8 cellular contexts compared by ENCODE assay signal in the genomic region with DNA sequence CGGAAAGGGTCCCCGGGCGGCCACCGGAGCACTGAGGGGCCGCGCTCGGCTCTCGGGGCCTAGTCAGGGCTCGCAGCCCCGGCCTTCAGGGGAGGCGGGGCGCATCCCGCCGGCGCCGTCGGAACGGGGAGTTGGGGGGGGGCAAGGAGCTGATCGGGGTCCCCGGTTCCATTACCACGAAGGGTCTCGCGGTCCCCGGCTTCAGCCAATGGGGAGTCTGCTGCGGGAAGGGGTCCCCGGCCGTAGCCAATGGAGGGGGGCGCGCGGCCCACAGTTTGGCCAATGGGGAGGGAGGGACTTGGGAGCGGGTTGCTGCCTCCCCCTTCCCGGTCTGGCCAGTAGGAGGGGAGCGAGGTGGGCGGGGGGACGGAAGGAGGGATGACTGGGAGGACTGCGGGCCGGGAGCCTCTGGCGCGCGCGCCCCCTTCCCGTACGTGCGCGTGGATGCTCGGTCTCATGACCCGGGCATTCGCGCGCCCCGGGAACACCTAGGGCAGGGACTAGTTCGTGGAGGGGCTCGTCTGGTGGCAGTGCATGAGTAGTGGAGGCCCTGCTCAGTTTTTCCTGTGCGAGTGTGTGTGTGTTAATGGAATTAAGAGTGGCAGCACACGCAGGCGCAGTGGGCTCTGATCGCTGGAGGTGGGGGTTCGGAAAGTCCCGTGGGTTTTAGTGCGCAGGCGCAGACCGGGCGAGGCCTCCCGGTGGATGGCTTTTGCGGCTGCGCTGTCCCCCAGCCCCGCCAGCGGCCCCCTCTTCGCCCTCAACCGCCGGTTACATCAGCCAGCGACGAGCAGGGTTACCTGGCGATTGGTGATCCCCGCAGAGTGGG. TPM values are rescaled to one million over a fixed set of nuclear protein-coding genes. Genes with fewer than 3 reads are reported as not detected.
DNase-seq lines count a peak whose midpoint lies in the region; ATAC-seq, FAIRE-seq and TF ChIP-seq lines count a peak whose summit lies in the region.

No MANE protein-coding gene starts in this region.

- 0% methylated on average over 8 to 75 of the region's 75 CpGs for WGBS in adrenal gland, 4 donors
- 0 to 1% methylated on average over 73 to 74 of the region's 75 CpGs for WGBS in heart right ventricle, 2 donors

- peak overlapping the region; percentile 100 for H3K4me3 Mint-ChIP-seq in type B pancreatic cell

- H3K9me3 ChIP-seq in adrenal gland (replicated peaks in 1 of 3) (no peaks in the 10 kb centered on the region), heart right ventricle (no peaks in the 10 kb centered on the region)

- H3K27me3 ChIP-seq in adrenal gland = no peaks in the 10 kb centered on the region
- H3K27me3 ChIP-seq in heart right ventricle = no peaks in the 10 kb centered on the region

- H3K9me3 Mint-ChIP-seq in type B pancreatic cell = no peaks in the 10 kb centered on the region

- TF ChIP-seq POLR2A in GM12892 (IDR thresholded peaks at IDR 0.05; ENCODE audit: low read depth, low read length) (peak; percentile 82), adrenal gland (IDR thresholded peaks at IDR 0.05) (peak; percentile 40 to 87)

- peaks cover 20% of the 10 kb centered on the region for H3K36me3 Mint-ChIP-seq in type B pancreatic cell

- peak overlapping the region; percentile 97 to 99 (median 99) for H3K27ac ChIP-seq in adrenal gland
- H3K27ac ChIP-seq in heart right ventricle = peak overlapping the region; percentile 92 to 100 (median 100)

- intact Hi-C loops in adrenal gland (cut with DNase I) (loop anchor here in 1 of 2 donors (2.0 to 5.0 kb wide), 2 partner anchors 23 to 123 kb away; partner anchors contain the start of gene TUFM), heart right ventricle (cut with DNase I) (loop anchor here in 6 of 10 donors (1.0 to 10.0 kb wide), 8 partner anchors 22 to 123 kb away; partner anchors contain the start of genes RABEP2 (in 2 of the 6), TUFM (in 2 of the 6), CD19 (in 1 of the 6) and SH2B1 (in 1 of the 6)), posterior cingulate gyrus (cut with DNase I) (loop anchor here (1.0 to 5.0 kb wide), 2 partner anchors 22 to 123 kb away; partner anchors contain the start of gene TUFM)

- ATAC-seq in HG02870 (IDR thresholded peaks at IDR 0.05; ENCODE audit: unreplicated experiment) (peak; percentile 52), heart right ventricle (peak; percentile 92 to 97 (median 95))

- peak; percentile 88 for DNase-seq in GM12892 (ENCODE audit: insufficient read length)
- DNase-seq in NCI-H146 (lab: John Stamatoyannopoulos, UW) = peak; percentile 99
- peak; percentile 93 for DNase-seq in T follicular helper cell (ENCODE audit: low read depth)
- DNase-seq in adrenal gland = peak; percentile 96 to 99 (median 98)
- DNase-seq in heart right ventricle = peak; percentile 97 to 99
- peak; percentile 89 to 99 (median 96) for DNase-seq in posterior cingulate gyrus
- peak; percentile 98 for DNase-seq in type B pancreatic cell (ENCODE audit: extremely low spot score, unreplicated experiment)

- H3K4me3 ChIP-seq in adrenal gland (peak overlapping the region; percentile 88 to 99 (median 94)), heart right ventricle (peak overlapping the region; percentile 79 to 100 (median 100))

- H3K36me3 ChIP-seq in adrenal gland (replicated peaks in 1 of 2) (peaks cover 0 to 39% of the 10 kb centered on the region in 2 donors), heart right ventricle (peaks cover 0 to 48% (median 25%) of the 10 kb centered on the region in 9 donors)

- H3K4me1 ChIP-seq in adrenal gland (replicated peaks in 1 of 2) (peaks cover 16 to 24% of the 10 kb centered on the region in 2 donors), heart right ventricle (peaks cover 8 to 34% (median 23%) of the 10 kb centered on the region in 9 donors)

- peak overlapping the region; percentile 99 for H3K27ac Mint-ChIP-seq in type B pancreatic cell

- TF ChIP-seq CTCF in adrenal gland (IDR thresholded peaks at IDR 0.05) (peak in 5 of 6 experiments; percentile 26 to 48 (median 37)), heart right ventricle (IDR thresholded peaks at IDR 0.05) (peak in 7 of 9 donors; percentile 24 to 49 (median 39)), type B pancreatic cell (conservative IDR thresholded peaks at IDR 0.05) (peak; percentile 40)

- H3K4me1 Mint-ChIP-seq in type B pancreatic cell (ENCODE audit: unreplicated experiment) = peaks cover 27% of the 10 kb centered on the region

- FAIRE-seq in GM12892 (lab: Jason Lieb, UNC) = peak; percentile 94

- no peaks in the 10 kb centered on the region for H3K27me3 Mint-ChIP-seq in type B pancreatic cell

RNA-seq across cellular contexts. Expression of gene ATXN2L, which starts 1.1 kb away (rescaled TPM):
- polyA plus RNA-seq in GM12892 (2012; ENCODE audit: missing spikeins) = 68.5 TPM
- total RNA-seq in adrenal gland (100 to 1,000 TPM in 2 of 8 donors, 10 to 100 TPM in 6; 66.3 to 118 (median 90.5) TPM), heart right ventricle (10 to 100 TPM; 37.4 to 66.2 (median 45.9) TPM), type B pancreatic cell (ENCODE audit: low replicate concordance) (166 and 208 TPM in 2 replicates)
- polyA plus RNA-seq in adrenal gland (100 to 1,000 TPM in 2 of 3 donors, 10 to 100 TPM in 1; 44.3 to 342 (median 126) TPM), heart right ventricle (10 to 100 TPM; 36.0 to 99.9 TPM)

RNA-seq across cellular contexts. Expression of gene TUFM, which starts 22.2 kb away (rescaled TPM):
- polyA plus RNA-seq in GM12892 (2012; ENCODE audit: missing spikeins) = 154 TPM
- total RNA-seq in adrenal gland = 100 to 1,000 TPM; 144 to 239 (median 208) TPM
- polyA plus RNA-seq in adrenal gland = 100 to 1,000 TPM; 173 to 323 (median 181) TPM
- total RNA-seq in heart right ventricle = 100 to 1,000 TPM; 193 to 250 (median 236) TPM
- 100 to 1,000 TPM; 286 to 362 TPM for polyA plus RNA-seq in heart right ventricle
- 177 and 182 TPM in 2 replicates for total RNA-seq in type B pancreatic cell (ENCODE audit: low replicate concordance)

RNA-seq across cellular contexts. Expression of gene SH2B1, which starts 39.7 kb away (rescaled TPM):
- 19.9 TPM for polyA plus RNA-seq in GM12892 (2012; ENCODE audit: missing spikeins)
- 100 to 1,000 TPM in 1 of 8 donors, 10 to 100 TPM in 7; 30.8 to 108 (median 58.6) TPM for total RNA-seq in adrenal gland
- 100 to 1,000 TPM in 2 of 3 donors, 10 to 100 TPM in 1; 17.1 to 236 (median 119) TPM for polyA plus RNA-seq in adrenal gland
- 10 to 100 TPM; 30.6 to 54.5 (median 36.6) TPM for total RNA-seq in heart right ventricle
- polyA plus RNA-seq in heart right ventricle = 10 to 100 TPM; 30.2 to 72.1 TPM
- total RNA-seq in type B pancreatic cell (ENCODE audit: low replicate concordance) = 62.3 and 75.1 TPM in 2 replicates

RNA-seq across cellular contexts. Expression of gene ATP2A1, which starts 54.4 kb away (rescaled TPM):
- 1.8 TPM for polyA plus RNA-seq in GM12892 (2012; ENCODE audit: missing spikeins)
- total RNA-seq in adrenal gland (1 to 10 TPM in 2 of 8 donors, under 1 TPM in 5, not detected in 1; 0.17 to 1.2 (median 0.95) TPM), heart right ventricle (1 to 10 TPM in 1 of 10 donors, under 1 TPM in 9; 0.13 to 1.0 (median 0.23) TPM), type B pancreatic cell (ENCODE audit: low replicate concordance) (1.5 and 4.4 TPM in 2 replicates)
- polyA plus RNA-seq in adrenal gland (1 to 10 TPM in 1 of 3 donors, under 1 TPM in 2; 0.05 to 1.1 (median 0.88) TPM), heart right ventricle (under 1 TPM; 0.13 to 0.44 TPM)

Comparison
In these comparisons a context has a peak if more than half of its experiments do, and no peak if none do; other contexts are left out.
1. Peak in every context shown above with its lines: DNase-seq, ATAC-seq, H3K4me3 ChIP-seq and H3K27ac ChIP-seq.